Comparison of ENCODE assay signal across 7 cellular contexts in the genomic region with DNA sequence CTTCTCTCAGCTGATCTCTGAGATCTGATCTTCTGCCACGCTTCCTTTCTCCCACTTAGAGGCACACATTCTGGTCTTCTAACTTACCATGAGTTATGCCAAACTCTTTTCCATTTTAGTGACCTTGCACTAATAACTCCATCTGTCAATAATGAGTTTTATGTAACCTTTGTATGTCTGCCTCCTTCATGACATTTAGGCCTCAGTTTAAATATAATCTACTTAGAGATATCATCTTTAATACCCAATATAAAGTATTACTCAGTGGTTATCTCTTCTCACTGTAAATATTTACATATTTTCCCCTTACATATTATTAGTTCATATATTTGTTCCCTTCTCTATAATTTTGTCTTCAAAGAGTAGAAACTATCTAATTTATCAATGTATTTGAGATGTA.
"Had no signal": no experiment of that assay in that cellular context is flagged by ENCODE, and none has a peak within 500 bp of the region (broad histone marks: within the 10 kb centered on the region; RNA-seq: fewer than 3 reads in every experiment).

No MANE protein-coding gene starts in this region.

- H3K36me3 ChIP-seq: HAP-1 had no signal

- H3K4me3 ChIP-seq: GM23248, HAP-1 had no signal

- H2AFZ ChIP-seq: GM23248 had no signal

- H3K4me3 Mint-ChIP-seq: HFFc6, IgD-negative memory B cell had no signal

- H3K27ac ChIP-seq: GM23248, HL-60 had no signal

- DNase-seq: GM23248, GOT3, H7, HFFc6 had no signal

- H3K4me1 ChIP-seq: HAP-1 had no signal

- H3K27me3 Mint-ChIP-seq: IgD-negative memory B cell had no signal

- H3K27ac Mint-ChIP-seq: HFFc6, IgD-negative memory B cell had no signal

- H3K36me3 Mint-ChIP-seq: IgD-negative memory B cell had no signal

- H3K9me3 ChIP-seq: HAP-1 had no signal

- H3K9ac ChIP-seq: GM23248 had no signal

- H3K9me3 Mint-ChIP-seq: IgD-negative memory B cell had no signal
